ENCODE assay signal across 14 cellular contexts in the genomic region with DNA sequence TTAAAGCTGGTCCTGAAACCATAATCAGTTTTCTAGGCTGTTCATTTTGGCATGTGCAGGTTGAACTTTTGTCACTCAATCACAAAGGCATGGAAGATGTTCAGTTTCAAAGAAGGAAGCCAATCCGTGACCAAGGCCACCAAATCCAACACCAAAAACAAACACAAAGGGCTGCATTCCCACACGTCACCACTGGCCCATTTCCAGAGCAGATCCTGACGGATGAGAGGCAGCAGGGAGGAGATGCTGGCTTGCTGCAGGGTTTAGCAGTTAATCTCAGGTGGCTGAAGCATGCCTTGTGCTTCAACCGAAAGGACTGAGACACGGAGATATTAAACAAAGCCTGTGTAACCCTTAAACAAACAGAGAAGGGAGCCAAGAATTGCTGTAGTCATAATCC.
DNase-seq lines count a peak whose midpoint lies in the region; ATAC-seq, FAIRE-seq and TF ChIP-seq lines count a peak whose summit lies in the region.
"Had no signal": no experiment of that assay in that cellular context is flagged by ENCODE, and none has a peak within 500 bp of the region (broad histone marks: within the 10 kb centered on the region; RNA-seq: fewer than 3 reads in every experiment).

No MANE protein-coding gene starts in this region.

- H3K9ac ChIP-seq in trophoblast cell (ENCODE audit: low read length): no peak overlapping the region
- no peak overlapping the region for H3K9ac ChIP-seq in kidney (ENCODE audit: low read length in 2 of 2)

- 8 to 11% methylated on average over 5 of the region's 5 CpGs for WGBS in heart right ventricle, 2 donors
- WGBS in trophoblast cell (ENCODE audit: extremely low coverage, insufficient coverage, insufficient read length): no CpG with 5 or more reads among the region's 5 CpGs

- no peak overlapping the region for H2BK12ac ChIP-seq in trophoblast cell (ENCODE audit: low read length)

- H3K9me3 ChIP-seq in heart right ventricle (no peaks in the 10 kb centered on the region), trophoblast cell (ENCODE audit: insufficient read depth, low read depth, low read length) (peaks cover 2% of the 10 kb centered on the region), kidney (ENCODE audit: control insufficient read depth in 1 of 2, low read length in 2 of 2) (no peaks in the 10 kb centered on the region)

- intact Hi-C loops in heart right ventricle (cut with DNase I) (loop anchor here in 5 of 10 donors (2.0 to 10.0 kb wide), 4 partner anchors 43 to 323 kb away; a partner anchor contains a TSS), kidney (cut with DNase I) (no loop called here)

- H3K27ac ChIP-seq in heart right ventricle (peak overlapping the region in 9 of 10 donors; percentile 1 to 79 (median 57)), trophoblast cell (ENCODE audit: low read depth, low read length) (no peak overlapping the region), kidney (ENCODE audit: low read depth in 2 of 2, low read length in 2 of 2) (no peak overlapping the region)
- H3K27ac ChIP-seq: HL-60 had no signal

- peak; percentile 47 to 84 (median 63) for ATAC-seq in heart right ventricle
- no peak for ATAC-seq in GM21528 (IDR thresholded peaks at IDR 0.05; ENCODE audit: low FRiP score, unreplicated experiment)
- ATAC-seq: SK-N-SH treated with all-trans-retinoic acid at 6 μM for 48 hours had no signal

- H3K27me3 ChIP-seq in heart right ventricle (no peaks in the 10 kb centered on the region), trophoblast cell (ENCODE audit: insufficient read depth, low read length) (no peaks in the 10 kb centered on the region)

- H3K4me1 ChIP-seq in heart right ventricle (peaks cover 0 to 60% (median 29%) of the 10 kb centered on the region in 9 donors), trophoblast cell (ENCODE audit: control insufficient read depth in 1 of 2, insufficient read depth in 2 of 2, low read length in 2 of 2) (peaks cover 0 to 9% of the 10 kb centered on the region in 2 experiments), kidney (ENCODE audit: control insufficient read depth in 1 of 2, insufficient read depth in 1 of 2, low read depth in 1 of 2, low read length in 2 of 2) (peaks cover 0 to 3% of the 10 kb centered on the region in 2 donors)

- H4K12ac ChIP-seq in trophoblast cell (ENCODE audit: low read depth, low read length): no peak overlapping the region

- H3K18ac ChIP-seq in trophoblast cell (ENCODE audit: low read length): no peak overlapping the region

- no peak overlapping the region for H3K4me2 ChIP-seq in trophoblast cell (ENCODE audit: low read length)

- FAIRE-seq in kidney (lab: Jason Lieb, UNC): no peak

- H4K91ac ChIP-seq in trophoblast cell (ENCODE audit: low read depth, low read length): no peak overlapping the region

- no peak overlapping the region for H3K4ac ChIP-seq in trophoblast cell (ENCODE audit: low read depth, low read length)

- no peaks in the 10 kb centered on the region for H3K79me1 ChIP-seq in trophoblast cell (ENCODE audit: low read length)

- H3K36me3 ChIP-seq in heart right ventricle: no peaks in the 10 kb centered on the region
- no peaks in the 10 kb centered on the region for H3K36me3 ChIP-seq in trophoblast cell (ENCODE audit: control insufficient read depth in 1 of 2, insufficient read depth in 2 of 2, low read length in 2 of 2)
- H3K36me3 ChIP-seq in kidney (ENCODE audit: control insufficient read depth in 1 of 2, insufficient read depth in 2 of 2, low read length in 2 of 2): no peaks in the 10 kb centered on the region

- no peak overlapping the region for H4K8ac ChIP-seq in trophoblast cell (ENCODE audit: low read depth, low read length)

- H3K4me3 ChIP-seq in heart right ventricle: no peak overlapping the region
- H3K4me3 ChIP-seq in trophoblast cell (ENCODE audit: low read depth, low read length): no peak overlapping the region
- no peak overlapping the region for H3K4me3 ChIP-seq in kidney (ENCODE audit: low read length in 2 of 2)

- no peak overlapping the region for H2AK5ac ChIP-seq in trophoblast cell (ENCODE audit: low read length)

- H3K23ac ChIP-seq in trophoblast cell (ENCODE audit: low read length): no peak overlapping the region

- no peak overlapping the region for H2BK120ac ChIP-seq in trophoblast cell (ENCODE audit: insufficient read depth, low read length, poor library complexity)

- H3K79me2 ChIP-seq in trophoblast cell (ENCODE audit: control insufficient read depth, insufficient read depth, low read length, poor library complexity): no peaks in the 10 kb centered on the region

- DNase-seq in ELF-1 (ENCODE audit: low read depth, low spot score) (peak; percentile 31), amniotic epithelial cell (ENCODE audit: low read depth) (peak; percentile 44), heart right ventricle (peak; percentile 66 to 86), trophoblast cell (peak; percentile 60 to 74), kidney (no peak), NCI-H446 treated with DMSO at 0.1 percent for 48 hours (lab: John Stamatoyannopoulos, UW) (no peak)
- DNase-seq in stimulated activated CD8-positive, alpha-beta memory T cell treated with anti-CD3 and anti-CD28 coated beads, Interleukin-4, amount 100 ng/mL, for 48 hours: no peak
- DNase-seq: central memory CD4-positive, alpha-beta T cell; COR-L47; hippocampal formation; NCI-H2171 treated with DMSO at 0.1 percent for 48 hours had no signal

- TF ChIP-seq CTCF in heart right ventricle (IDR thresholded peaks at IDR 0.05): no peak
- no peak for TF ChIP-seq CTCF in kidney (IDR thresholded peaks at IDR 0.05; ENCODE audit: borderline replicate concordance, extremely low read depth, insufficient read depth)

- no peak overlapping the region for H3K14ac ChIP-seq in trophoblast cell (ENCODE audit: low read length)

- no peak overlapping the region for H2AFZ ChIP-seq in trophoblast cell (ENCODE audit: insufficient read depth, low read length, poor library complexity)

- H2BK5ac ChIP-seq in trophoblast cell (ENCODE audit: low read depth, low read length, poor library complexity): no peak overlapping the region

Comparison
In these comparisons a context has a peak if more than half of its experiments do, and no peak if none do; other contexts are left out.
1. DNase-seq: peak in ELF-1 (single experiment), amniotic epithelial cell (single experiment), heart right ventricle (2 of 2) and trophoblast cell (2 of 2); none in stimulated activated CD8-positive, alpha-beta memory T cell treated with anti-CD3 and anti-CD28 coated beads, Interleukin-4, amount 100 ng/mL, for 48 hours (single experiment), kidney (single experiment) and NCI-H446 treated with DMSO at 0.1 percent for 48 hours (single experiment).
2. H3K27ac ChIP-seq: peak in heart right ventricle (9 of 10); none in trophoblast cell (single experiment) and kidney (0 of 2).